8 cellular contexts compared by ENCODE assay signal in genomic region chr19:44746946-44747738, GRCh38. TPM values are rescaled to one million over a fixed set of nuclear protein-coding genes. Genes with fewer than 3 reads are reported as not detected.
DNase-seq lines count a peak whose midpoint lies in the region; ATAC-seq and TF ChIP-seq lines count a peak whose summit lies in the region.

No MANE protein-coding gene starts in this region.

- peak; percentile 95 for DNase-seq in AG20443 (ENCODE audit: low spot score)
- peak; percentile 84 to 93 (median 87) for DNase-seq in T-helper 2 cell
- DNase-seq in amygdala (lab: John Stamatoyannopoulos, UW), result peak in 43 of 56 donors; percentile 7 to 86 (median 49)
- peak; percentile 95 for DNase-seq in left ventricle myocardium superior
- peak; percentile 73 for DNase-seq in pulmonary artery endothelial cell (ENCODE audit: low read depth, low spot score)
- DNase-seq in vagina (ENCODE audit: extremely low spot score in 2 of 2), result peak; percentile 99

- peaks cover 23 to 39% (median 30%) of the 10 kb centered on the region in 3 donors for H3K4me1 Mint-ChIP-seq in IgD-negative memory B cell

- peak; percentile 92 for ATAC-seq in left ventricle myocardium superior

- peak overlapping the region; percentile 87 to 92 (median 89) for H3K4me3 Mint-ChIP-seq in IgD-negative memory B cell

- H3K27ac Mint-ChIP-seq in IgD-negative memory B cell, result peak overlapping the region; percentile 93 to 96 (median 93)

- peak overlapping the region; percentile 93 for H3K27ac ChIP-seq in vagina

- H3K36me3 Mint-ChIP-seq in IgD-negative memory B cell, result peaks cover 4% of the 10 kb centered on the region

- H3K9me3 Mint-ChIP-seq in IgD-negative memory B cell, result no peaks in the 10 kb centered on the region

- H3K9me3 ChIP-seq in vagina, result no peaks in the 10 kb centered on the region

- H3K4me3 ChIP-seq in vagina, result peak overlapping the region; percentile 63 to 87

- peaks cover 75% of the 10 kb centered on the region for H3K4me1 ChIP-seq in vagina

- intact Hi-C loops in left ventricle myocardium superior (cut with micrococcal nuclease), result no loop called here
- intact Hi-C loops in vagina (cut with DNase I), result no loop called here

- H3K27me3 Mint-ChIP-seq in IgD-negative memory B cell, result no peaks in the 10 kb centered on the region

- H3K36me3 ChIP-seq in vagina, result peaks cover 0 to 6% of the 10 kb centered on the region in 2 donors

- TF ChIP-seq CTCF in vagina (IDR thresholded peaks at IDR 0.05), result no peak

- TF ChIP-seq POLR2A in GM18951 (IDR thresholded peaks at IDR 0.05; ENCODE audit: extremely low read depth, insufficient read depth, insufficient read length) (peak; percentile 53), vagina (IDR thresholded peaks at IDR 0.05) (peak in 1 of 2 donors; percentile 70)

- in situ Hi-C loops in GM18951 (cut with MboI; ENCODE audit: low sequenced_read_pairs, unreplicated experiment), result no loop called here

- no peaks in the 10 kb centered on the region for H3K27me3 ChIP-seq in vagina

RNA-seq across cellular contexts. Expression of gene BCL3, which starts 1.4 kb away (rescaled TPM):
- 12.6 TPM for polyA plus RNA-seq in IgD-negative memory B cell
- total RNA-seq in left ventricle myocardium superior (14.5 TPM), pulmonary artery endothelial cell (2.5 and 4.5 TPM in 2 replicates), vagina (86.9 TPM)

RNA-seq across cellular contexts. Expression of gene CBLC, which starts 30.5 kb away (rescaled TPM):
- not detected for polyA plus RNA-seq in IgD-negative memory B cell
- total RNA-seq in left ventricle myocardium superior, result not detected
- total RNA-seq in pulmonary artery endothelial cell, result 0.07 and 0.13 TPM in 2 replicates
- total RNA-seq in vagina, result 42.2 TPM

RNA-seq across cellular contexts. Expression of gene CEACAM16, which starts 48.2 kb away (rescaled TPM):
- polyA plus RNA-seq in IgD-negative memory B cell, result not detected
- total RNA-seq in left ventricle myocardium superior (not detected), pulmonary artery endothelial cell (not detected in 2 replicates), vagina (not detected)

Comparison
In these comparisons a context has a peak if more than half of its experiments do, and no peak if none do; other contexts are left out.
1. Peak in every context shown above with its lines: DNase-seq, ATAC-seq, H3K4me3 ChIP-seq and H3K27ac ChIP-seq.
2. DNase-seq: peak in every context shown above with its lines; median percentile 99 in vagina; 95 in AG20443; 95 in left ventricle myocardium superior; 87 in T-helper 2 cell; 73 in pulmonary artery endothelial cell; 49 in amygdala.
3. RNA of gene CBLC, which starts 30.5 kb away (total RNA-seq): 42.2 TPM in vagina (single experiment); 0.07 to 0.13 TPM in pulmonary artery endothelial cell and not detected in left ventricle myocardium superior (single experiment); every median in the first group is over 10 times any median in the second.